ENCODE assay signal across 1 cellular context in genomic region chr14:58427289-58428010, GRCh38.
TF ChIP-seq lines count a peak whose summit lies in the region.

Gene KIAA0586 (plus strand): TSS chr14:58427719. CDS start chr14:58428265, 546 bp downstream.
Gene TIMM9 (minus strand): TSS chr14:58427531. CDS start chr14:58411945, 15,586 bp downstream.

TF ChIP-seq in HepG2, 621 proteins besides CTCF, POLR2A, EP300 and RAD21 (continued from another document and continues in another):
- TF ChIP-seq ZBTB10 (CRISPR knock-in tag; IDR thresholded peaks at IDR 0.05; ENCODE audit: borderline replicate concordance) (no peak), ELF1 (CRISPR knock-in tag; IDR thresholded peaks at IDR 0.05) (peak; percentile 70; the same call in 1 of the 2 replicates), GABPB1 (CRISPR knock-in tag; IDR thresholded peaks at IDR 0.05) (peak; percentile 73), ZNF619 (CRISPR knock-in tag; IDR thresholded peaks at IDR 0.05) (no peak), ISL2 (CRISPR knock-in tag; IDR thresholded peaks at IDR 0.05) (peak; percentile 17; the same call in 1 of the 2 replicates), CBX5 (CRISPR knock-in tag; IDR thresholded peaks at IDR 0.05; ENCODE audit: borderline replicate concordance) (peak; percentile 58; the same call in 1 of the 2 replicates), HHEX (CRISPR knock-in tag; IDR thresholded peaks at IDR 0.05) (peak; percentile 15; the same call in 1 of the 2 replicates), ZNF224 (CRISPR knock-in tag; IDR thresholded peaks at IDR 0.05) (no peak), MAZ (IDR thresholded peaks at IDR 0.05; ENCODE audit: borderline replicate concordance, low read depth, low read length) (no peak), MAZ (CRISPR knock-in tag; IDR thresholded peaks at IDR 0.05; ENCODE audit: low read depth) (no peak), NFAT5 (CRISPR knock-in tag; IDR thresholded peaks at IDR 0.05) (no peak), ZNF33A (CRISPR knock-in tag; IDR thresholded peaks at IDR 0.05; ENCODE audit: borderline replicate concordance) (no peak), ZNF354B (CRISPR knock-in tag; IDR thresholded peaks at IDR 0.05) (no peak), ZNF772 (CRISPR knock-in tag; IDR thresholded peaks at IDR 0.05) (peak; percentile 35), ZNF34 (CRISPR knock-in tag; IDR thresholded peaks at IDR 0.05; ENCODE audit: borderline replicate concordance) (no peak), CHD4 (IDR thresholded peaks at IDR 0.05; ENCODE audit: borderline replicate concordance, low read length) (peak; percentile 98), ZNF17 (CRISPR knock-in tag; IDR thresholded peaks at IDR 0.05) (no peak), SMAD3 (CRISPR knock-in tag; IDR thresholded peaks at IDR 0.05) (0 out of 2 replicates have a peak, but pooled peaks have one; percentile 61), POGK (CRISPR knock-in tag; conservative IDR thresholded peaks at IDR 0.05) (no peak), TFAP4 (IDR thresholded peaks at IDR 0.05; ENCODE audit: borderline replicate concordance, low read depth) (no peak), MYC (CRISPR knock-in tag; IDR thresholded peaks at IDR 0.05; ENCODE audit: borderline replicate concordance) (peak; percentile 4; the same call in 1 of the 2 replicates), PRMT3 (CRISPR knock-in tag; IDR thresholded peaks at IDR 0.05; ENCODE audit: borderline replicate concordance, low read depth) (no peak), SMARCE1 (IDR thresholded peaks at IDR 0.05; ENCODE audit: borderline replicate concordance) (no peak), CEBPB (IDR thresholded peaks at IDR 0.05; ENCODE audit: borderline replicate concordance, low read depth, low read length) (no peak), ZNF687 (CRISPR knock-in tag; IDR thresholded peaks at IDR 0.05) (no peak), FOXO4 (CRISPR knock-in tag; conservative IDR thresholded peaks at IDR 0.05) (no peak), CENPX (CRISPR knock-in tag; IDR thresholded peaks at IDR 0.05) (no peak), ZNF720 (CRISPR knock-in tag; IDR thresholded peaks at IDR 0.05) (no peak), ZKSCAN1 (IDR thresholded peaks at IDR 0.05; ENCODE audit: low read length) (no peak), SKI (IDR thresholded peaks at IDR 0.05; ENCODE audit: partially characterized antibody) (no peak), ZNF441 (CRISPR knock-in tag; IDR thresholded peaks at IDR 0.05; ENCODE audit: borderline replicate concordance) (no peak), ZNF329 (CRISPR knock-in tag; IDR thresholded peaks at IDR 0.05; ENCODE audit: low read depth) (no peak), KDM5A (IDR thresholded peaks at IDR 0.05; ENCODE audit: borderline replicate concordance, low read length) (peak; percentile 98), RORA (CRISPR knock-in tag; IDR thresholded peaks at IDR 0.05) (no peak), PAF1 (CRISPR knock-in tag; IDR thresholded peaks at IDR 0.05) (no peak), CREB3 (CRISPR knock-in tag; IDR thresholded peaks at IDR 0.05) (no peak), NR2C2 (CRISPR knock-in tag; IDR thresholded peaks at IDR 0.05; ENCODE audit: borderline replicate concordance) (no peak), ETS1 (CRISPR knock-in tag; IDR thresholded peaks at IDR 0.05) (no peak), CREM (IDR thresholded peaks at IDR 0.05) (peak; percentile 66), CREM (CRISPR knock-in tag; IDR thresholded peaks at IDR 0.05) (no peak), GRHL1 (CRISPR knock-in tag; conservative IDR thresholded peaks at IDR 0.05) (no peak), PRPF4 (IDR thresholded peaks at IDR 0.05; ENCODE audit: low read depth, low read length, poor library complexity, severe bottlenecking) (no peak)
